In the genomic region with DNA sequence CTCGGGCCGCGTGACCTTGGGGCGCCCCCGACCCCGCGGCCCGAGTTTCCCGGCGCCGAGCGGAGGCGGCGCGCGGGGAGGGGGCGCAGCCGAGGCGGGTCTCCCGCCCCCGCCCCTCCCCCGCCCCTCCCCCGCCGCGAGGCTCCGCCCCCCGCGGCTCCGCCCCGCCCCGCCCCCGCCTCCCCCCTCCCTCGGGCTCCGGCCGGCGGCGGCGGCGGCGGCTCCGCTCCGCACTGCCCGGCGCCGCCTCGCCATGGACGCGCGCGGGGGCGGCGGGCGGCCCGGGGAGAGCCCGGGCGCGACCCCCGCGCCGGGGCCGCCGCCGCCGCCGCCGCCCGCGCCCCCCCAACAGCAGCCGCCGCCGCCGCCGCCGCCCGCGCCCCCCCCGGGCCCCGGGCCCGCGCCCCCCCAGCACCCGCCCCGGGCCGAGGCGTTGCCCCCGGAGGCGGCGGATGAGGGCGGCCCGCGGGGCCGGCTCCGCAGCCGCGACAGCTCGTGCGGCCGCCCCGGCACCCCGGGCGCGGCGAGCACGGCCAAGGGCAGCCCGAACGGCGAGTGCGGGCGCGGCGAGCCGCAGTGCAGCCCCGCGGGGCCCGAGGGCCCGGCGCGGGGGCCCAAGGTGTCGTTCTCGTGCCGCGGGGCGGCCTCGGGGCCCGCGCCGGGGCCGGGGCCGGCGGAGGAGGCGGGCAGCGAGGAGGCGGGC, we compare ENCODE assay signal across 11 cellular contexts. TPM values are rescaled to one million over a fixed set of nuclear protein-coding genes. Genes with fewer than 3 reads are reported as not detected.
DNase-seq lines count a peak whose midpoint lies in the region; TF ChIP-seq lines count a peak whose summit lies in the region.
"Had no signal": no experiment of that assay in that cellular context is flagged by ENCODE, and none has a peak within 500 bp of the region (broad histone marks: within the 10 kb centered on the region; RNA-seq: fewer than 3 reads in every experiment).

A gene (plus strand): TSS at position 189 of the 703 bp plus-strand sequence. CDS start 65 bp downstream, at position 254.

- no peaks in the 10 kb centered on the region for H3K9me3 Mint-ChIP-seq in mesothelial cell of epicardium
- H3K9me3 Mint-ChIP-seq: activated CD4-positive, alpha-beta T cell treated with anti-CD3 and anti-CD28 coated beads, Interleukin-2, amount 10 ng/mL, durations not matched to agents 7 days and 5 days had no signal

- CTCF ChIA-PET in GM10248 (lab: Yijun Ruan, JAX): no interaction called here

- H3K27me3 ChIP-seq in ACC112 (ENCODE audit: insufficient read depth, low read length) (peaks cover 9% of the 10 kb centered on the region; the same call in 1 of the 2 replicates), HAP-1 (ENCODE audit: low read depth) (peaks cover 31% of the 10 kb centered on the region), brain microvascular endothelial cell (replicated peaks) (no peaks in the 10 kb centered on the region)

- POLR2A ChIA-PET in GM10248 (lab: Yijun Ruan, JAX): no interaction called here

- no peak within 1 kb of the TSS for H3K27ac Mint-ChIP-seq in mesothelial cell of epicardium

- peaks cover 68% of the 10 kb centered on the region for H3K27me3 Mint-ChIP-seq in mesothelial cell of epicardium (ENCODE audit: low read depth)

- H3K9me3 ChIP-seq in HAP-1: no peaks in the 10 kb centered on the region
- H3K9me3 ChIP-seq: mucosa of descending colon had no signal

- H2AFZ ChIP-seq in ACC112 (ENCODE audit: low read length, unreplicated experiment): no peak within 1 kb of the TSS

- H3K79me2 ChIP-seq in ACC112 (ENCODE audit: control insufficient read depth, insufficient read depth, low read length, unreplicated experiment): no peaks in the 10 kb centered on the region

- TF ChIP-seq CTCF in brain microvascular endothelial cell (IDR thresholded peaks at IDR 0.05; ENCODE audit: low read depth, low read length, missing control alignments) (no peak), mesothelial cell of epicardium (IDR thresholded peaks at IDR 0.05; ENCODE audit: unreplicated experiment) (no peak), GM10248 (IDR thresholded peaks at IDR 0.05; ENCODE audit: control extremely low read depth, extremely low read depth, low read depth, missing control alignments) (no peak)

- H3K27ac ChIP-seq in ACC112 (ENCODE audit: low read depth, low read length) (no peak within 1 kb of the TSS), brain microvascular endothelial cell (no peak within 1 kb of the TSS)

- DNase-seq in HAP-1 (ENCODE audit: low spot score in 2 of 2) (no peak), brain microvascular endothelial cell (no peak), mesothelial cell of epicardium (ENCODE audit: low spot score in 2 of 2, unreplicated experiment in 2 of 2) (no peak), GM10248 (ENCODE audit: extremely low spot score) (no peak), HCEC 1CT (no peak), DMS79 treated with DMSO at 0.1 percent for 48 hours (lab: John Stamatoyannopoulos, UW) (no peak)
- no peak for DNase-seq in NK-92 treated with Interleukin-12 subunit alpha and Interleukin-12 subunit beta, amount 100 ng/mL, for 24 hours (lab: John Stamatoyannopoulos, UW)
- DNase-seq: NCI-H524 treated with DMSO at 0.1 percent for 48 hours had no signal

- peak within 1 kb of the TSS; percentile 58 for H3K4me3 Mint-ChIP-seq in mesothelial cell of epicardium
- H3K4me3 Mint-ChIP-seq: activated CD4-positive, alpha-beta T cell treated with anti-CD3 and anti-CD28 coated beads, Interleukin-2, amount 10 ng/mL, durations not matched to agents 7 days and 5 days had no signal

- H3K36me3 ChIP-seq in ACC112 (ENCODE audit: insufficient read depth, low read length) (no peaks in the 10 kb centered on the region), HAP-1 (replicated peaks) (no peaks in the 10 kb centered on the region), brain microvascular endothelial cell (replicated peaks) (no peaks in the 10 kb centered on the region)

- in situ Hi-C loops in HAP-1 (cut with MboI; ENCODE audit: low sequenced_read_pairs) (loop anchor here (25.0 kb wide), 1 partner anchor 147 kb away; no protein-coding TSS in a partner anchor), brain microvascular endothelial cell (cut with HindIII; ENCODE audit: low pct_ligation_motif_present, low sequenced_read_pairs) (no loop called here)

- H3K4me1 ChIP-seq in ACC112 (ENCODE audit: control insufficient read depth, insufficient read depth, low read length, unreplicated experiment): peaks cover 15% of the 10 kb centered on the region
- H3K4me1 ChIP-seq in HAP-1: peaks cover 11% of the 10 kb centered on the region

- peak within 1 kb of the TSS; percentile 33; the same call in 1 of the 2 replicates for H3K4me3 ChIP-seq in ACC112 (ENCODE audit: low read depth, low read length)
- peak within 1 kb of the TSS; percentile 7; the same call in 1 of the 2 replicates for H3K4me3 ChIP-seq in HAP-1
- H3K4me3 ChIP-seq in brain microvascular endothelial cell (ENCODE audit: low read depth, low read length): peak within 1 kb of the TSS; percentile 20
- H3K4me3 ChIP-seq: mucosa of descending colon had no signal

- peaks cover 6% of the 10 kb centered on the region for H3K4me1 Mint-ChIP-seq in mesothelial cell of epicardium

- H3K36me3 Mint-ChIP-seq in mesothelial cell of epicardium: no peaks in the 10 kb centered on the region

RNA-seq across cellular contexts. Expression of the gene that starts here (rescaled TPM):
- total RNA-seq in mesothelial cell of epicardium: 1.1 to 1.6 TPM (median 1.5 TPM) in 3 replicates
